Comparison of ENCODE assay signal across 16 cellular contexts in genomic region chr6:97449437-97449966, GRCh38.
A peak's percentile ranks its signal among the peaks of the same experiment; 100 is the strongest.
DNase-seq lines count a peak whose midpoint lies in the region; ATAC-seq and TF ChIP-seq lines count a peak whose summit lies in the region.
"Had no signal": no experiment of that assay in that cellular context is flagged by ENCODE, and none has a peak within 500 bp of the region (broad histone marks: within the 10 kb centered on the region; RNA-seq: fewer than 3 reads in every experiment).

No MANE protein-coding gene starts in this region.

- WGBS in lung, 2 donors: 49 to 67% methylated on average over 2 of the region's 2 CpGs

- DNase-seq in Ammon's horn (ENCODE audit: low spot score) (peak; percentile 15), dorsolateral prefrontal cortex (no peak), lung (ENCODE audit: low spot score) (no peak), substantia nigra (lab: John Stamatoyannopoulos, UW) (no peak), SHP77 treated with DMSO at 0.1 percent for 48 hours (lab: John Stamatoyannopoulos, UW) (no peak), NCI-H2107 treated with DMSO at 0.1 percent for 48 hours (lab: John Stamatoyannopoulos, UW; ENCODE audit: unreplicated experiment) (no peak), lower lobe of right lung (no peak)
- DNase-seq in activated T-helper 1 cell treated with anti-CD3 and anti-CD28 coated beads, Interleukin-12 subunit alpha, Interleukin-12 subunit beta, Interleukin-2, Interleukin-4 antibody, amounts not matched to agents 30 ng/mL and 10 ng/mL and 1 ng/mL, durations not matched to agents 14 hours and 24 hours and 36 hours (ENCODE audit: low spot score): no peak
- DNase-seq: 8988T; ACHN; Calu3; CD4-positive, alpha-beta T cell; DMS 273 treated with DMSO at 0.1 percent for 48 hours; GOT3; H9 had no signal

- H3K27ac Mint-ChIP-seq in activated T-helper 1 cell treated with anti-CD3 and anti-CD28 coated beads, Interleukin-12 subunit alpha, Interleukin-12 subunit beta, Interleukin-2, Interleukin-4 antibody, amounts not matched to agents 30 ng/mL and 10 ng/mL and 1 ng/mL, durations not matched to agents 14 hours and 24 hours and 36 hours: no peak overlapping the region
- H3K27ac Mint-ChIP-seq: B cell; CD4-positive, alpha-beta T cell; H9 had no signal

- peaks cover 1% of the 10 kb centered on the region for H3K27me3 Mint-ChIP-seq in activated T-helper 1 cell treated with anti-CD3 and anti-CD28 coated beads, Interleukin-12 subunit alpha, Interleukin-12 subunit beta, Interleukin-2, Interleukin-4 antibody, amounts not matched to agents 30 ng/mL and 10 ng/mL and 1 ng/mL, durations not matched to agents 14 hours and 24 hours and 36 hours (ENCODE audit: insufficient read depth)

- no peak for TF ChIP-seq CTCF in dorsolateral prefrontal cortex (IDR thresholded peaks at IDR 0.05 in 54 of 56, conservative IDR thresholded peaks at IDR 0.05 in 2 of 56; ENCODE audit: low read depth in 1 of 56, partially characterized antibody in 56 of 56)
- no peak for TF ChIP-seq CTCF in lung (IDR thresholded peaks at IDR 0.05; ENCODE audit: control extremely low read depth, extremely low read depth)
- no peak for TF ChIP-seq CTCF in lower lobe of right lung (IDR thresholded peaks at IDR 0.05)

- no peaks in the 10 kb centered on the region for H3K4me1 Mint-ChIP-seq in activated T-helper 1 cell treated with anti-CD3 and anti-CD28 coated beads, Interleukin-12 subunit alpha, Interleukin-12 subunit beta, Interleukin-2, Interleukin-4 antibody, amounts not matched to agents 30 ng/mL and 10 ng/mL and 1 ng/mL, durations not matched to agents 14 hours and 24 hours and 36 hours (ENCODE audit: low read depth)
- H3K4me1 Mint-ChIP-seq: B cell had no signal

- H3K9me3 ChIP-seq in lung (ENCODE audit: control insufficient read depth in 2 of 2, insufficient read depth in 1 of 2, low read length in 1 of 2) (no peaks in the 10 kb centered on the region), lower lobe of right lung (no peaks in the 10 kb centered on the region)

- H3K4me3 Mint-ChIP-seq in activated T-helper 1 cell treated with anti-CD3 and anti-CD28 coated beads, Interleukin-12 subunit alpha, Interleukin-12 subunit beta, Interleukin-2, Interleukin-4 antibody, amounts not matched to agents 30 ng/mL and 10 ng/mL and 1 ng/mL, durations not matched to agents 14 hours and 24 hours and 36 hours: no peak overlapping the region
- H3K4me3 Mint-ChIP-seq: B cell; CD4-positive, alpha-beta T cell; H9 had no signal

- no peaks in the 10 kb centered on the region for H3K36me3 Mint-ChIP-seq in activated T-helper 1 cell treated with anti-CD3 and anti-CD28 coated beads, Interleukin-12 subunit alpha, Interleukin-12 subunit beta, Interleukin-2, Interleukin-4 antibody, amounts not matched to agents 30 ng/mL and 10 ng/mL and 1 ng/mL, durations not matched to agents 14 hours and 24 hours and 36 hours (ENCODE audit: low read depth)

- H3K4me1 ChIP-seq in lung (ENCODE audit: control insufficient read depth in 2 of 2, insufficient read depth in 2 of 2, low read length in 2 of 2): no peaks in the 10 kb centered on the region
- H3K4me1 ChIP-seq in lower lobe of right lung: no peaks in the 10 kb centered on the region

- H3K27ac ChIP-seq in dorsolateral prefrontal cortex (peak overlapping the region in 51 of 59 donors; percentile 2 to 83 (median 59)), lung (ENCODE audit: low read depth in 1 of 2, low read length in 1 of 2) (no peak overlapping the region), substantia nigra (ENCODE audit: low read depth, low read length, poor library complexity, severe bottlenecking) (peak overlapping the region; percentile 62), lower lobe of right lung (no peak overlapping the region)

- no peaks in the 10 kb centered on the region for H3K27me3 ChIP-seq in dorsolateral prefrontal cortex
- H3K27me3 ChIP-seq in lung (ENCODE audit: control insufficient read depth, insufficient read depth): no peaks in the 10 kb centered on the region
- H3K27me3 ChIP-seq in lower lobe of right lung (ENCODE audit: low read depth): no peaks in the 10 kb centered on the region

- ATAC-seq in lung (ENCODE audit: insufficient read depth, low FRiP score) (no peak), lower lobe of right lung (no peak)

- H3K36me3 ChIP-seq in lung (ENCODE audit: control insufficient read depth in 2 of 2, insufficient read depth in 2 of 2, low read length in 2 of 2): no peaks in the 10 kb centered on the region
- H3K36me3 ChIP-seq in lower lobe of right lung: no peaks in the 10 kb centered on the region

- H3K9me3 Mint-ChIP-seq in activated T-helper 1 cell treated with anti-CD3 and anti-CD28 coated beads, Interleukin-12 subunit alpha, Interleukin-12 subunit beta, Interleukin-2, Interleukin-4 antibody, amounts not matched to agents 30 ng/mL and 10 ng/mL and 1 ng/mL, durations not matched to agents 14 hours and 24 hours and 36 hours: no peaks in the 10 kb centered on the region
- H3K9me3 Mint-ChIP-seq: CD4-positive, alpha-beta T cell had no signal

- H3K4me3 ChIP-seq in dorsolateral prefrontal cortex (peak overlapping the region in 31 of 59 donors; percentile 1 to 37 (median 17)), lung (peak overlapping the region; percentile 6), lower lobe of right lung (no peak overlapping the region)

- intact Hi-C loops in dorsolateral prefrontal cortex (cut with DNase I) (no loop called here), lower lobe of right lung (cut with DNase I) (no loop called here)
- intact Hi-C loops in activated T-helper 1 cell treated with anti-CD3 and anti-CD28 coated beads, Interleukin-12 subunit alpha, Interleukin-12 subunit beta, Interleukin-2, Interleukin-4 antibody, amounts not matched to agents 30 ng/mL and 10 ng/mL and 1 ng/mL, durations not matched to agents 14 hours and 24 hours and 36 hours (cut with micrococcal nuclease): no loop called here

Comparison
In these comparisons a context has a peak if more than half of its experiments do, and no peak if none do; other contexts are left out.
1. H3K27ac ChIP-seq: peak in dorsolateral prefrontal cortex (51 of 59) and substantia nigra (single experiment); none in lung (0 of 2) and lower lobe of right lung (single experiment).